ENCODE assay signal across 30 cellular contexts in genomic region chr20:4775322-4776078, GRCh38. TPM values are rescaled to one million over a fixed set of nuclear protein-coding genes. Genes with fewer than 3 reads are reported as not detected.
DNase-seq lines count a peak whose midpoint lies in the region; ATAC-seq, FAIRE-seq and TF ChIP-seq lines count a peak whose summit lies in the region.
"Had no signal": no experiment of that assay in that cellular context is flagged by ENCODE, and none has a peak within 500 bp of the region (broad histone marks: within the 10 kb centered on the region; RNA-seq: fewer than 3 reads in every experiment).

No MANE protein-coding gene starts in this region.

- H3K36me3 ChIP-seq in K562 (ENCODE audit: control insufficient read depth, insufficient read depth, low read length), result no peaks in the 10 kb centered on the region
- H3K36me3 ChIP-seq in neutrophil, result peaks cover 35% of the 10 kb centered on the region
- H3K36me3 ChIP-seq in naive thymus-derived CD4-positive, alpha-beta T cell (ENCODE audit: control insufficient read depth in 2 of 3, insufficient read depth in 3 of 3, low read length in 3 of 3), result no peaks in the 10 kb centered on the region
- H3K36me3 ChIP-seq: heart right ventricle had no signal

- 8% methylated on average over 17 of the region's 21 CpGs for WGBS in K562 (ENCODE audit: insufficient coverage, low coverage, missing lambda C conversion rate)

- no peak for ATAC-seq in K562
- no peak for ATAC-seq in naive thymus-derived CD4-positive, alpha-beta T cell
- ATAC-seq: heart right ventricle, Panc1 had no signal

- no peak overlapping the region for H3K4me2 ChIP-seq in K562 (ENCODE audit: insufficient read depth, low read length)

- no peak overlapping the region for H2AFZ ChIP-seq in K562 (ENCODE audit: low read depth, low read length)
- H2AFZ ChIP-seq: GM23248 had no signal

- peaks cover 0 to 4% of the 10 kb centered on the region in 2 experiments; a peak in 2 of 5 replicates for H3K4me1 ChIP-seq in K562 (replicated peaks in 1 of 2; ENCODE audit: control insufficient read depth in 2 of 2, insufficient read depth in 2 of 2, low read length in 2 of 2)
- peaks cover 13% of the 10 kb centered on the region in 2 experiments for H3K4me1 ChIP-seq in neutrophil (ENCODE audit: control insufficient read depth in 1 of 2, insufficient read depth in 1 of 2, low read depth in 1 of 2, low read length in 1 of 2)
- no peaks in the 10 kb centered on the region for H3K4me1 ChIP-seq in naive thymus-derived CD4-positive, alpha-beta T cell (ENCODE audit: control insufficient read depth in 2 of 2, insufficient read depth in 2 of 2, low read length in 2 of 2)

- peaks cover 7 to 24% (median 18%) of the 10 kb centered on the region in 11 donors for H3K9me3 Mint-ChIP-seq in naive thymus-derived CD4-positive, alpha-beta T cell

- peaks cover 0 to 2% (median 0%) of the 10 kb centered on the region in 5 donors for H3K27me3 Mint-ChIP-seq in naive thymus-derived CD4-positive, alpha-beta T cell
- H3K27me3 Mint-ChIP-seq: activated CD4-positive, alpha-beta memory T cell treated with anti-CD3 and anti-CD28 coated beads for 36 hours; activated naive CD4-positive, alpha-beta T cell treated with anti-CD3 and anti-CD28 coated beads, Interleukin-2, amount 50 U/mL, for 24 hours had no signal

- no peak for TF ChIP-seq EP300 in K562 (IDR thresholded peaks at IDR 0.05; ENCODE audit: low read length)

- H3K79me2 ChIP-seq in K562 (ENCODE audit: control insufficient read depth, insufficient read depth, low read length), result no peaks in the 10 kb centered on the region

- in situ Hi-C loops in K562 (cut with MboI), result no loop called here

- intact Hi-C loops in K562 (cut with micrococcal nuclease), result no loop called here
- intact Hi-C loops in naive thymus-derived CD4-positive, alpha-beta T cell (cut with micrococcal nuclease), result no loop called here

- no peak overlapping the region for H3K27ac Mint-ChIP-seq in naive thymus-derived CD4-positive, alpha-beta T cell
- H3K27ac Mint-ChIP-seq: activated CD4-positive, alpha-beta memory T cell treated with anti-CD3 and anti-CD28 coated beads for 36 hours; activated naive CD4-positive, alpha-beta T cell treated with anti-CD3 and anti-CD28 coated beads, Interleukin-2, amount 50 U/mL, for 24 hours; activated T-helper 1 cell treated with anti-CD3 and anti-CD28 coated beads, Interleukin-12 subunit alpha, Interleukin-12 subunit beta, Interleukin-2, Interleukin-4 antibody, amounts not matched to agents 30 ng/mL and 10 ng/mL and 1 ng/mL, durations not matched to agents 14 hours and 24 hours and 36 hours; progenitor cell of endocrine pancreas had no signal

- H3K4me1 Mint-ChIP-seq in naive thymus-derived CD4-positive, alpha-beta T cell, result peaks cover 0 to 10% (median 7%) of the 10 kb centered on the region in 7 donors

- H4K20me1 ChIP-seq in K562 (replicated peaks; ENCODE audit: control insufficient read depth, insufficient read depth, low read length), result no peaks in the 10 kb centered on the region

- CTCF ChIA-PET in K562 (lab: Yijun Ruan, JAX; ENCODE audit: low intra/inter-chr PET ratio), result no interaction called here
- CTCF ChIA-PET in naive thymus-derived CD4-positive, alpha-beta T cell (lab: Charles Lee), result no interaction called here

- peaks cover 0 to 19% (median 11%) of the 10 kb centered on the region in 5 donors for H3K36me3 Mint-ChIP-seq in naive thymus-derived CD4-positive, alpha-beta T cell

- H3K4me3 ChIP-seq in GM08714 (ENCODE audit: low read length), result peak overlapping the region; percentile 13; the same call in 1 of the 2 replicates
- H3K4me3 ChIP-seq in K562, result no peak overlapping the region
- H3K4me3 ChIP-seq in neutrophil (ENCODE audit: low read depth in 1 of 2, low read length in 1 of 2), result no peak overlapping the region
- no peak overlapping the region for H3K4me3 ChIP-seq in naive thymus-derived CD4-positive, alpha-beta T cell (ENCODE audit: low read length)
- H3K4me3 ChIP-seq: GM23248, heart right ventricle had no signal

- no peak for TF ChIP-seq POLR2A in K562 (conservative IDR thresholded peaks at IDR 0.05)

- POLR2A ChIA-PET in K562 (lab: Yijun Ruan, JAX), result no interaction called here
- POLR2A ChIA-PET in naive thymus-derived CD4-positive, alpha-beta T cell (lab: Charles Lee), result interaction anchor here (0.8 kb wide), 1 partner anchor 27 kb away, joined by 3 read pairs; no protein-coding TSS in a partner anchor

- H3K9me3 ChIP-seq in K562 (replicated peaks; ENCODE audit: control insufficient read depth, insufficient read depth, low read depth, low read length), result no peaks in the 10 kb centered on the region
- peaks cover 10% of the 10 kb centered on the region for H3K9me3 ChIP-seq in neutrophil
- H3K9me3 ChIP-seq in naive thymus-derived CD4-positive, alpha-beta T cell (ENCODE audit: control insufficient read depth in 2 of 3, low read length in 3 of 3), result peaks cover 0 to 10% (median 0%) of the 10 kb centered on the region in 3 experiments

- H3K4me3 Mint-ChIP-seq in naive thymus-derived CD4-positive, alpha-beta T cell, result no peak overlapping the region
- H3K4me3 Mint-ChIP-seq: activated CD4-positive, alpha-beta memory T cell treated with anti-CD3 and anti-CD28 coated beads for 36 hours; activated naive CD4-positive, alpha-beta T cell treated with anti-CD3 and anti-CD28 coated beads, Interleukin-2, amount 50 U/mL, for 24 hours; activated T-helper 1 cell treated with anti-CD3 and anti-CD28 coated beads, Interleukin-12 subunit alpha, Interleukin-12 subunit beta, Interleukin-2, Interleukin-4 antibody, amounts not matched to agents 30 ng/mL and 10 ng/mL and 1 ng/mL, durations not matched to agents 14 hours and 24 hours and 36 hours had no signal

- BruUV-seq in K562 (replicated peaks; lab: Mats Ljungman, UMichigan), result no TSS peak

- H3K27me3 ChIP-seq in K562 (ENCODE audit: control insufficient read depth in 2 of 2, insufficient read depth in 2 of 2, low read length in 2 of 2) (peaks cover 0 to 9% of the 10 kb centered on the region in 2 experiments; a peak in 3 of 5 replicates), neutrophil (no peaks in the 10 kb centered on the region)
- no peaks in the 10 kb centered on the region for H3K27me3 ChIP-seq in naive thymus-derived CD4-positive, alpha-beta T cell (ENCODE audit: control insufficient read depth in 2 of 2, insufficient read depth in 2 of 2, low read length in 2 of 2)
- H3K27me3 ChIP-seq: heart right ventricle had no signal

- FAIRE-seq in K562 (lab: Jason Lieb, UNC), result no peak
- FAIRE-seq: TTC549, urothelium cell line had no signal

- TF ChIP-seq CTCF in K562 (IDR thresholded peaks at IDR 0.05 in 2 of 3, conservative IDR thresholded peaks at IDR 0.05 in 1 of 3; ENCODE audit: insufficient read depth in 2 of 3, low read depth in 1 of 3, low read length in 3 of 3) (no peak), neutrophil (IDR thresholded peaks at IDR 0.05) (no peak)

- H3K9me1 ChIP-seq in K562 (ENCODE audit: control insufficient read depth, insufficient read depth, low read length), result no peaks in the 10 kb centered on the region

- no peak for TF ChIP-seq RAD21 in K562 (CRISPR knock-in tag; conservative IDR thresholded peaks at IDR 0.05 in 1 of 2, IDR thresholded peaks at IDR 0.05 in 1 of 2)

- DNase-seq in MV-4-11 (lab: John Stamatoyannopoulos, UW) (peak; percentile 77), K562 (ENCODE audit: extremely low read depth in 1 of 4, low spot score in 3 of 4) (no peak), NCI-H748 treated with DMSO at 0.1 percent for 48 hours (lab: John Stamatoyannopoulos, UW) (no peak), germinal center (ENCODE audit: low spot score) (no peak)
- DNase-seq in naive thymus-derived CD4-positive, alpha-beta T cell, result no peak
- DNase-seq: activated CD4-positive, alpha-beta memory T cell treated with anti-CD3 and anti-CD28 coated beads for 36 hours; activated CD4-positive, CD25-positive, alpha-beta regulatory T cell treated with anti-CD3 and anti-CD28 coated beads, Interleukin-2, amount 50 U/mL, for 72 hours; activated CD8-positive, alpha-beta memory T cell treated with anti-CD3 and anti-CD28 coated beads, Interleukin-2, amount 50 U/mL, for 4 hours; GM23248; heart right ventricle; Karpas-422; mammary epithelial cell; NCI-H1105 treated with DMSO at 0.1 percent for 48 hours; NCI-H1930; NCI-H69; SHP77 treated with DMSO at 0.1 percent for 48 hours; stimulated activated CD4-positive, alpha-beta T cell treated with anti-CD3 and anti-CD28 coated beads, Interleukin-4, amount 100 ng/mL, for 4 hours; stimulated activated naive CD4-positive, alpha-beta T cell; T-helper 1 cell had no signal

- no peak overlapping the region for H3K27ac ChIP-seq in K562 (ENCODE audit: extremely low read depth, low read depth, low read length)
- H3K27ac ChIP-seq in neutrophil, result peak overlapping the region; percentile 3
- no peak overlapping the region for H3K27ac ChIP-seq in naive thymus-derived CD4-positive, alpha-beta T cell (ENCODE audit: low read depth, low read length)
- H3K27ac ChIP-seq: C4-2B, GM23248, heart right ventricle had no signal

- no peak overlapping the region for H3K9ac ChIP-seq in K562 (ENCODE audit: insufficient read depth in 1 of 2, low read depth in 2 of 2, low read length in 2 of 2)
- H3K9ac ChIP-seq: GM23248 had no signal

RNA-seq across cellular contexts. Expression of gene RASSF2, which starts 47.9 kb away (rescaled TPM):
- total RNA-seq in K562 (2011; cell fraction: chromatin; rRNA removed; ENCODE audit: low replicate concordance), result not detected in 2 replicates
- total RNA-seq in K562 (2011; cell fraction: nucleolus; rRNA removed), result not detected in 2 replicates
- total RNA-seq in K562 (2011; cell fraction: nucleoplasm; rRNA removed), result not detected in 2 replicates
- 0.04 and 0.09 TPM in 2 replicates for total RNA-seq in K562 (2014; rRNA removed)
- total RNA-seq in K562 (2014; rRNA removed; fragmentation: Illumina TruSeq; extraction: Trizol), result not detected in 2 replicates
- 0.11 TPM in 2 replicates for total RNA-seq in K562 (2015; rRNA removed; fragmentation: Illumina TruSeq; extraction: Trizol)
- total RNA-seq in K562 (2021), result 0.09 and 0.13 TPM in 2 replicates
- polyA plus RNA-seq in K562 (2011; rRNA removed), result 0.01 and 0.03 TPM in 2 replicates
- 0.01 TPM in 1 of 2 replicates, not detected in the other for polyA plus RNA-seq in K562 (2011; cell fraction: cytosol; rRNA removed)
- polyA plus RNA-seq in K562 (2011; cell fraction: nucleus; rRNA removed), result 0.03 TPM in 1 of 2 replicates, not detected in the other
- 0.03 and 0.06 TPM in 2 replicates for polyA plus RNA-seq in K562 (2012)
- 0.03 TPM in 1 of 2 replicates, not detected in the other for polyA plus RNA-seq in K562 (2014; fragmentation: Illumina TruSeq; extraction: Trizol)
- polyA plus RNA-seq in K562 (2014; fragmentation: Nextera tagmentation; extraction: Ambion mirVana), result under 1 TPM in 1 of 2 experiments, not detected in 1; 0.01 TPM
- polyA plus RNA-seq in K562 (2014; rRNA removed), result 0.07 TPM in 1 of 2 replicates, not detected in the other
- polyA minus RNA-seq in K562 (2011; rRNA and poly(A)+ RNA removed), result 0.06 TPM in 1 of 2 replicates, not detected in the other
- polyA minus RNA-seq in K562 (2011; cell fraction: cytosol; rRNA and poly(A)+ RNA removed), result not detected in 2 replicates
- 0.13 TPM in 1 of 2 replicates, not detected in the other for polyA minus RNA-seq in K562 (2011; cell fraction: nucleus; rRNA and poly(A)+ RNA removed)
- total RNA-seq in naive thymus-derived CD4-positive, alpha-beta T cell, result 10 to 100 TPM; 24.7 to 67.4 (median 27.0) TPM
- polyA plus RNA-seq in naive thymus-derived CD4-positive, alpha-beta T cell, result 10 to 100 TPM; 23.0 to 44.6 TPM

RNA-seq across cellular contexts. Expression of gene PRND, which starts 53.8 kb away (rescaled TPM):
- not detected in 2 replicates for total RNA-seq in K562 (2011; cell fraction: chromatin; rRNA removed; ENCODE audit: low replicate concordance)
- total RNA-seq in K562 (2011; cell fraction: nucleolus; rRNA removed), result not detected in 2 replicates
- total RNA-seq in K562 (2011; cell fraction: nucleoplasm; rRNA removed), result not detected in 2 replicates
- not detected in 2 replicates for total RNA-seq in K562 (2014; rRNA removed)
- total RNA-seq in K562 (2014; rRNA removed; fragmentation: Illumina TruSeq; extraction: Trizol), result not detected in 2 replicates
- total RNA-seq in K562 (2015; rRNA removed; fragmentation: Illumina TruSeq; extraction: Trizol), result not detected in 2 replicates
- not detected in 2 replicates for total RNA-seq in K562 (2021)
- polyA plus RNA-seq in K562 (2011; rRNA removed), result not detected in 2 replicates
- polyA plus RNA-seq in K562 (2011; cell fraction: cytosol; rRNA removed), result not detected in 2 replicates
- not detected in 2 replicates for polyA plus RNA-seq in K562 (2011; cell fraction: nucleus; rRNA removed)
- not detected in 2 replicates for polyA plus RNA-seq in K562 (2012)
- not detected in 2 replicates for polyA plus RNA-seq in K562 (2014; fragmentation: Illumina TruSeq; extraction: Trizol)
- not detected for polyA plus RNA-seq in K562 (2014; fragmentation: Nextera tagmentation; extraction: Ambion mirVana)
- not detected in 2 replicates for polyA plus RNA-seq in K562 (2014; rRNA removed)
- polyA minus RNA-seq in K562 (2011; rRNA and poly(A)+ RNA removed), result not detected in 2 replicates
- polyA minus RNA-seq in K562 (2011; cell fraction: cytosol; rRNA and poly(A)+ RNA removed), result not detected in 2 replicates
- polyA minus RNA-seq in K562 (2011; cell fraction: nucleus; rRNA and poly(A)+ RNA removed), result not detected in 2 replicates
- under 1 TPM in 1 of 5 experiments, not detected in 4; 0.12 TPM for total RNA-seq in naive thymus-derived CD4-positive, alpha-beta T cell
- polyA plus RNA-seq in naive thymus-derived CD4-positive, alpha-beta T cell, result under 1 TPM in 1 of 2 donors, not detected in 1; 0.05 TPM
- total RNA-seq: activated CD4-positive, alpha-beta memory T cell treated with anti-CD3 and anti-CD28 coated beads for 36 hours; activated T-helper 1 cell treated with anti-CD3 and anti-CD28 coated beads, Interleukin-12 subunit alpha, Interleukin-12 subunit beta, Interleukin-2, Interleukin-4 antibody, amounts not matched to agents 30 ng/mL and 10 ng/mL and 1 ng/mL, durations not matched to agents 14 hours and 24 hours and 36 hours; chondrocyte; epithelial cell of proximal tubule; GM23248; mammary epithelial cell; progenitor cell of endocrine pancreas had no signal
- polyA plus RNA-seq: GM23248, heart right ventricle, mammary epithelial cell had no signal

Comparison
In these comparisons a context has a peak if more than half of its experiments do, and no peak if none do; other contexts are left out.
1. RNA of gene RASSF2, which starts 47.9 kb away (total RNA-seq): 24.7 to 67.4 TPM in naive thymus-derived CD4-positive, alpha-beta T cell; 0.04 to 0.13 TPM in K562; every median in the first group is over 10 times any median in the second.